8 cellular contexts compared by ENCODE assay signal in the genomic region with DNA sequence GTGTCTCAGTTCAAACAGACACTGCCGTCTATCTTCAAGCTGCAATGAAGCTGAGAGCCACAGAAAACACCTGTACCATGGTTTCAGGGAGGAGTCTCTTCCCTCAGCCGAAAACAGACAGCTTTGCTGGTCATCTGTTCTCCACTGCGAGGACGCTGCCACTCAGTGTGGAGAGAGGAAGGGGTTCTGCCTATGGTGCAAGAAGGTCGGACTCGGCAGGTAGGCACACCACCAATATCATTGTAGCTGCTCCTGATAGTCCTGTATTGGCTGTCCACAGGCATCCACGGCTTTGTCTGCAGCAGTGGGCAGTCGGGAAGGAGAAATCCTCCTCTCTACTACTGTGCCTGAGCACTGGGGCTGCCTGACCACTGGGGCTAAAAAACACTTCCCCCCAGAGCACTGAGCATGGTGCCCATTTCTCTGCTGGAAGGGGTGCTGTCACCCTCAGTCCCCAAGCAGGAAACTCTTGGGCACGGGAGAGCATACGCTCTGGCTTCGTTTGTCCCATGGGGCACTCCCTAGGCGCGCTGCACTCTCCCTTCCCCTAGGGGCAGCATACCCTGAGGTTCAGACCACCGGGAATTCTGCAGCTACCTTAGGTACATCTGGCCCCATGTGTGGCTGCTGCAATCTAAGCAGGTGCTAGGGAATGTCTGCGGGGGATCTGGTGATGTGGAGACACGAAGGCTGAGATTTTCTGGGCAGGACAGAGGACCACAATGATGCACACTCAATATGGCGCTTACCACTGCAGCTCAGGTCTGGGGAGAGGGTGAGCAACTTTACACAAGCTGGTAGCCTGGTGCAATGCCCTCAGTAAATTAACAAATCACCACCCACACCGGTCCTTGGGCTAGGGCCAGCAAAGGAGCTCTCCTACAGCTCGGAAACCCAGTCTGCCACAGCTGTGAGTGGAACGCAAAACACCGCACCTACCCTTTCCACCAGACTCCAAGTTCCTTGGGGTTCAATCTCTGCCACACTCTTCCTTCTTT.
A peak's percentile ranks its signal among the peaks of the same experiment; 100 is the strongest.
DNase-seq lines count a peak whose midpoint lies in the region; ATAC-seq and TF ChIP-seq lines count a peak whose summit lies in the region.

No MANE protein-coding gene starts in this region.

- H3K36me3 ChIP-seq in Panc1 (ENCODE audit: control insufficient read depth, insufficient read depth, low read length), result no peaks in the 10 kb centered on the region

- no peaks in the 10 kb centered on the region for H3K4me1 ChIP-seq in Panc1 (ENCODE audit: control insufficient read depth, insufficient read depth, low read length)

- H3K9me3 ChIP-seq in Panc1 (ENCODE audit: control insufficient read depth, insufficient read depth, low read depth, low read length), result no peaks in the 10 kb centered on the region

- POLR2A ChIA-PET in Panc1 (lab: Charles Lee), result no interaction called here

- H3K4me3 ChIP-seq in Panc1 (ENCODE audit: low read depth in 2 of 2, low read length in 2 of 2) (peak overlapping the region; percentile 5 to 14; a peak in 1 of 4 replicates), fibroblast of villous mesenchyme (ENCODE audit: low read depth, low read length) (no peak overlapping the region)

- H3K36me3 Mint-ChIP-seq in stimulated activated naive B cell treated with anti-CD40 and anti-IgM and Interleukin-4, amounts not matched to agents 10 μg/mL and 1 μg/mL and 100 μg/mL, for 72 hours, result no peaks in the 10 kb centered on the region

- BruUV-seq in Panc1 (replicated peaks; lab: Mats Ljungman, UMichigan), result no TSS peak

- peak; percentile 2 for DNase-seq in stimulated activated CD4-positive, alpha-beta T cell treated with anti-CD3 and anti-CD28 coated beads, Interleukin-1b, Interleukin-23, amount 100 ng/mL, for 48 hours
- no peak for DNase-seq in stimulated activated CD4-positive, alpha-beta T cell treated with anti-CD3 and anti-CD28 coated beads, Interleukin-4, amount 100 ng/mL, for 1 hour
- DNase-seq in Panc1 (ENCODE audit: low read depth, low spot score) (no peak), fibroblast of villous mesenchyme (ENCODE audit: low read depth) (no peak), NCI-H128 (lab: John Stamatoyannopoulos, UW; ENCODE audit: unreplicated experiment) (no peak), KG1 (lab: John Stamatoyannopoulos, UW) (no peak)
- no peak for DNase-seq in stimulated activated naive B cell treated with anti-CD40 and anti-IgM and Interleukin-4, amounts not matched to agents 10 μg/mL and 1 μg/mL and 100 μg/mL, for 72 hours

- in situ Hi-C loops in Panc1 (cut with HindIII; ENCODE audit: low pct_unique_long_range_greater_than_20kb, low sequenced_read_pairs), result no loop called here

- H3K27ac ChIP-seq in Panc1 (ENCODE audit: low read length), result no peak overlapping the region

- intact Hi-C loops in Panc1 (cut with micrococcal nuclease; ENCODE audit: unreplicated experiment), result no loop called here

- TF ChIP-seq CTCF in Panc1 (IDR thresholded peaks at IDR 0.05) (no peak), fibroblast of villous mesenchyme (IDR thresholded peaks at IDR 0.05; ENCODE audit: insufficient read depth, low read depth, low read length) (peak; percentile 28)

- no peaks in the 10 kb centered on the region for H3K9me3 Mint-ChIP-seq in stimulated activated naive B cell treated with anti-CD40 and anti-IgM and Interleukin-4, amounts not matched to agents 10 μg/mL and 1 μg/mL and 100 μg/mL, for 72 hours

- ATAC-seq in HG02938 (IDR thresholded peaks at IDR 0.05; ENCODE audit: unreplicated experiment), result peak; percentile 29
- peak; percentile 51 for ATAC-seq in Panc1
- ATAC-seq in stimulated activated naive B cell treated with anti-CD40 and anti-IgM and Interleukin-4, amounts not matched to agents 10 μg/mL and 1 μg/mL and 100 μg/mL, for 72 hours (replicated peaks), result peak; percentile 39 to 56

- H3K27ac Mint-ChIP-seq in stimulated activated naive B cell treated with anti-CD40 and anti-IgM and Interleukin-4, amounts not matched to agents 10 μg/mL and 1 μg/mL and 100 μg/mL, for 72 hours, result no peak overlapping the region

- H3K4me3 Mint-ChIP-seq in stimulated activated naive B cell treated with anti-CD40 and anti-IgM and Interleukin-4, amounts not matched to agents 10 μg/mL and 1 μg/mL and 100 μg/mL, for 72 hours, result peak overlapping the region; percentile 70 to 76

- no peaks in the 10 kb centered on the region for H3K27me3 ChIP-seq in Panc1 (ENCODE audit: control insufficient read depth, insufficient read depth, low read length)

- H3K27me3 Mint-ChIP-seq in stimulated activated naive B cell treated with anti-CD40 and anti-IgM and Interleukin-4, amounts not matched to agents 10 μg/mL and 1 μg/mL and 100 μg/mL, for 72 hours, result peaks cover 8 to 21% of the 10 kb centered on the region in 2 donors

- CTCF ChIA-PET in Panc1 (lab: Charles Lee), result interaction anchor here (1.4 kb wide), 1 partner anchor 1057 kb away, joined by 3 read pairs; no protein-coding TSS in a partner anchor

- H3K4me1 Mint-ChIP-seq in stimulated activated naive B cell treated with anti-CD40 and anti-IgM and Interleukin-4, amounts not matched to agents 10 μg/mL and 1 μg/mL and 100 μg/mL, for 72 hours, result peaks cover 4 to 9% of the 10 kb centered on the region in 2 donors
